Comparison of ENCODE assay signal across 1 cellular context in genomic region chr2:111903930-111904439, GRCh38.
TF ChIP-seq lines count a peak whose summit lies in the region.

No MANE protein-coding gene starts in this region.

TF ChIP-seq in K562, 482 proteins besides CTCF, POLR2A, EP300 and RAD21 (continued from another document):
- TF ChIP-seq, protein P1, sequence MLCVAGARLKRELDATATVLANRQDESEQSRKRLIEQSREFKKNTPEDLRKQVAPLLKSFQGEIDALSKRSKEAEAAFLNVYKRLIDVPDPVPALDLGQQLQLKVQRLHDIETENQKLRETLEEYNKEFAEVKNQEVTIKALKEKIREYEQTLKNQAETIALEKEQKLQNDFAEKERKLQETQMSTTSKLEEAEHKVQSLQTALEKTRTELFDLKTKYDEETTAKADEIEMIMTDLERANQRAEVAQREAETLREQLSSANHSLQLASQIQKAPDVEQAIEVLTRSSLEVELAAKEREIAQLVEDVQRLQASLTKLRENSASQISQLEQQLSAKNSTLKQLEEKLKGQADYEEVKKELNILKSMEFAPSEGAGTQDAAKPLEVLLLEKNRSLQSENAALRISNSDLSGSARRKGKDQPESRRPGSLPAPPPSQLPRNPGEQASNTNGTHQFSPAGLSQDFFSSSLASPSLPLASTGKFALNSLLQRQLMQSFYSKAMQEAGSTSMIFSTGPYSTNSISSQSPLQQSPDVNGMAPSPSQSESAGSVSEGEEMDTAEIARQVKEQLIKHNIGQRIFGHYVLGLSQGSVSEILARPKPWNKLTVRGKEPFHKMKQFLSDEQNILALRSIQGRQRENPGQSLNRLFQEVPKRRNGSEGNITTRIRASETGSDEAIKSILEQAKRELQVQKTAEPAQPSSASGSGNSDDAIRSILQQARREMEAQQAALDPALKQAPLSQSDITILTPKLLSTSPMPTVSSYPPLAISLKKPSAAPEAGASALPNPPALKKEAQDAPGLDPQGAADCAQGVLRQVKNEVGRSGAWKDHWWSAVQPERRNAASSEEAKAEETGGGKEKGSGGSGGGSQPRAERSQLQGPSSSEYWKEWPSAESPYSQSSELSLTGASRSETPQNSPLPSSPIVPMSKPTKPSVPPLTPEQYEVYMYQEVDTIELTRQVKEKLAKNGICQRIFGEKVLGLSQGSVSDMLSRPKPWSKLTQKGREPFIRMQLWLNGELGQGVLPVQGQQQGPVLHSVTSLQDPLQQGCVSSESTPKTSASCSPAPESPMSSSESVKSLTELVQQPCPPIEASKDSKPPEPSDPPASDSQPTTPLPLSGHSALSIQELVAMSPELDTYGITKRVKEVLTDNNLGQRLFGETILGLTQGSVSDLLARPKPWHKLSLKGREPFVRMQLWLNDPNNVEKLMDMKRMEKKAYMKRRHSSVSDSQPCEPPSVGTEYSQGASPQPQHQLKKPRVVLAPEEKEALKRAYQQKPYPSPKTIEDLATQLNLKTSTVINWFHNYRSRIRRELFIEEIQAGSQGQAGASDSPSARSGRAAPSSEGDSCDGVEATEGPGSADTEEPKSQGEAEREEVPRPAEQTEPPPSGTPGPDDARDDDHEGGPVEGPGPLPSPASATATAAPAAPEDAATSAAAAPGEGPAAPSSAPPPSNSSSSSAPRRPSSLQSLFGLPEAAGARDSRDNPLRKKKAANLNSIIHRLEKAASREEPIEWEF (CRISPR knock-in tag; IDR thresholded peaks at IDR 0.05): no peak
